Comparison of ENCODE assay signal across 8 cellular contexts in genomic region chr10:14604181-14605142, GRCh38.
DNase-seq lines count a peak whose midpoint lies in the region; ATAC-seq and TF ChIP-seq lines count a peak whose summit lies in the region.

No MANE protein-coding gene starts in this region.

- POLR2A ChIA-PET in A673 (lab: Charles Lee; ENCODE audit: low non-redundant PET): no interaction called here

- H3K4me1 Mint-ChIP-seq in endothelial cell (ENCODE audit: unreplicated experiment) (peaks cover 59% of the 10 kb centered on the region), mesothelial cell of epicardium (peaks cover 23% of the 10 kb centered on the region)

- peak overlapping the region; percentile 76 for H3K4me3 ChIP-seq in A673 (ENCODE audit: low read depth, low read length, poor library complexity, severe bottlenecking)

- H3K27ac Mint-ChIP-seq in endothelial cell (ENCODE audit: unreplicated experiment) (peak overlapping the region; percentile 94), mesothelial cell of epicardium (peak overlapping the region; percentile 44)

- no TSS peak for BruUV-seq in A673 (replicated peaks; lab: Mats Ljungman, UMichigan)

- H3K9me3 ChIP-seq in A673 (ENCODE audit: low read depth, low read length, poor library complexity, severe bottlenecking): no peaks in the 10 kb centered on the region

- CTCF ChIA-PET in A673 (lab: Charles Lee): no interaction called here

- H3K36me3 Mint-ChIP-seq in endothelial cell (ENCODE audit: low read depth, unreplicated experiment) (peaks cover 42% of the 10 kb centered on the region), mesothelial cell of epicardium (peaks cover 2% of the 10 kb centered on the region)

- H3K27me3 ChIP-seq in A673 (replicated peaks; ENCODE audit: insufficient read depth, low read depth, low read length, poor library complexity): no peaks in the 10 kb centered on the region

- TF ChIP-seq CTCF in A673 (conservative IDR thresholded peaks at IDR 0.05; ENCODE audit: low read depth, low read length) (no peak), endothelial cell (IDR thresholded peaks at IDR 0.05; ENCODE audit: unreplicated experiment) (no peak), mesothelial cell of epicardium (IDR thresholded peaks at IDR 0.05; ENCODE audit: unreplicated experiment) (no peak)

- H3K27me3 Mint-ChIP-seq in endothelial cell (ENCODE audit: unreplicated experiment): peaks cover 14% of the 10 kb centered on the region
- peaks cover 19% of the 10 kb centered on the region for H3K27me3 Mint-ChIP-seq in mesothelial cell of epicardium (ENCODE audit: low read depth)

- no peaks in the 10 kb centered on the region for H3K9me3 Mint-ChIP-seq in endothelial cell (ENCODE audit: unreplicated experiment)
- H3K9me3 Mint-ChIP-seq in mesothelial cell of epicardium: no peaks in the 10 kb centered on the region

- intact Hi-C loops in A673 (cut with micrococcal nuclease; ENCODE audit: unreplicated experiment): no loop called here

- H3K36me3 ChIP-seq in A673 (ENCODE audit: insufficient read depth, low read length, poor library complexity, severe bottlenecking): no peaks in the 10 kb centered on the region

- H3K4me3 Mint-ChIP-seq in endothelial cell (ENCODE audit: unreplicated experiment) (peak overlapping the region; percentile 97), mesothelial cell of epicardium (peak overlapping the region; percentile 81)

- DNase-seq in A673 (ENCODE audit: low spot score) (peak; percentile 84), NCI-H748 treated with DMSO at 0.1 percent for 48 hours (lab: John Stamatoyannopoulos, UW) (peak; percentile 46), activated T-cell treated with anti-CD3 and anti-CD28 coated beads for 24 hours (ENCODE audit: low read depth) (peak; percentile 56), endothelial cell (ENCODE audit: low spot score) (peak; percentile 85), mesothelial cell of epicardium (ENCODE audit: low spot score in 2 of 2, unreplicated experiment in 2 of 2) (peak; percentile 69 to 78)
- DNase-seq in stimulated activated CD8-positive, alpha-beta memory T cell treated with anti-CD3 and anti-CD28 coated beads, Interleukin-15, amount 100 ng/mL, for 24 hours (ENCODE audit: low read depth): peak; percentile 53

- peaks cover 18% of the 10 kb centered on the region for H3K4me1 ChIP-seq in A673 (ENCODE audit: insufficient read depth, low read length, poor library complexity, severe bottlenecking)

- H3K27ac ChIP-seq in A673 (ENCODE audit: low read depth, low read length, poor library complexity, severe bottlenecking): no peak overlapping the region

- peak; percentile 41 for ATAC-seq in GM18511 (IDR thresholded peaks at IDR 0.05; ENCODE audit: unreplicated experiment)
- peak; percentile 42 for ATAC-seq in HG03039 (IDR thresholded peaks at IDR 0.05; ENCODE audit: unreplicated experiment)
